Comparison of ENCODE assay signal across 24 cellular contexts in genomic region chr5:174596429-174596828, GRCh38.
DNase-seq lines count a peak whose midpoint lies in the region; ATAC-seq and TF ChIP-seq lines count a peak whose summit lies in the region.
"Had no signal": no experiment of that assay in that cellular context is flagged by ENCODE, and none has a peak within 500 bp of the region (broad histone marks: within the 10 kb centered on the region; RNA-seq: fewer than 3 reads in every experiment).

No MANE protein-coding gene starts in this region.

- TF ChIP-seq CTCF in smooth muscle cell (IDR thresholded peaks at IDR 0.05; ENCODE audit: borderline replicate concordance, insufficient read depth, poor library complexity, severe bottlenecking) = no peak

- 96% methylated on average over 1 of the region's 1 CpG for WGBS in smooth muscle cell (ENCODE audit: low lambda C conversion rate)

- H2AFZ ChIP-seq in smooth muscle cell (ENCODE audit: low read depth) = no peak overlapping the region
- H2AFZ ChIP-seq: GM23338 had no signal

- no peaks in the 10 kb centered on the region for H3K9me3 ChIP-seq in smooth muscle cell (replicated peaks; ENCODE audit: low read depth)
- H3K9me3 ChIP-seq: testis had no signal

- H3K27me3 ChIP-seq in smooth muscle cell (ENCODE audit: low read depth) = no peaks in the 10 kb centered on the region
- H3K27me3 ChIP-seq: testis had no signal

- intact Hi-C loops in left cardiac atrium (cut with DNase I) = no loop called here

- H3K4me1 ChIP-seq in smooth muscle cell (ENCODE audit: low read depth) = no peaks in the 10 kb centered on the region
- H3K4me1 ChIP-seq: testis had no signal

- no peak overlapping the region for H3K9ac ChIP-seq in smooth muscle cell (ENCODE audit: low read depth)

- peaks cover 3% of the 10 kb centered on the region for H3F3A ChIP-seq in smooth muscle cell (ENCODE audit: low read depth)

- no peaks in the 10 kb centered on the region for H4K20me1 ChIP-seq in smooth muscle cell (ENCODE audit: low read depth)

- H3K36me3 ChIP-seq in smooth muscle cell (ENCODE audit: low read depth) = no peaks in the 10 kb centered on the region
- H3K36me3 ChIP-seq: WERI-Rb-1 had no signal

- ATAC-seq in left cardiac atrium (no peak), GM21528 (IDR thresholded peaks at IDR 0.05; ENCODE audit: low FRiP score, unreplicated experiment) (no peak)
- ATAC-seq: GM23338; naive thymus-derived CD4-positive, alpha-beta T cell; stimulated activated naive B cell treated with anti-CD40 and anti-IgM and Interleukin-4, amounts not matched to agents 10 μg/mL and 1 μg/mL and 100 μg/mL, for 72 hours had no signal

- H3K27ac ChIP-seq in smooth muscle cell (ENCODE audit: low read depth) = no peak overlapping the region
- H3K27ac ChIP-seq: SK-N-MC, testis, WERI-Rb-1 had no signal

- H3K4me3 ChIP-seq in smooth muscle cell = no peak overlapping the region
- H3K4me3 ChIP-seq: GM23338, SK-N-MC, testis had no signal

- no peaks in the 10 kb centered on the region for H3K79me2 ChIP-seq in smooth muscle cell (ENCODE audit: low read depth)

- peak overlapping the region; percentile 18 for H3K4me2 ChIP-seq in smooth muscle cell
- H3K4me2 ChIP-seq: GM23338 had no signal

- DNase-seq in EL = peak; percentile 70
- DNase-seq in SW480 (ENCODE audit: low spot score) = peak; percentile 49
- peak; percentile 36 for DNase-seq in iris pigment epithelial cell (ENCODE audit: low read depth)
- DNase-seq in smooth muscle cell (lab: John Stamatoyannopoulos, UW; ENCODE audit: unreplicated experiment) = no peak
- DNase-seq in left cardiac atrium = no peak
- no peak for DNase-seq in NCI-H1048 (lab: John Stamatoyannopoulos, UW)
- DNase-seq: activated CD4-positive, alpha-beta T cell treated with anti-CD3 and anti-CD28 coated beads, Interleukin-2, amount 10 ng/mL, durations not matched to agents 24 days and 14 days; activated naive CD4-positive, alpha-beta T cell treated with anti-CD3 and anti-CD28 coated beads, Interleukin-2, amount 50 U/mL, for 16 hours; caudate nucleus; CD4-positive, CD25-positive, alpha-beta regulatory T cell; dermis blood vessel endothelial cell; head of caudate nucleus; KG1; naive thymus-derived CD4-positive, alpha-beta T cell; NCI-H524; retina; stimulated activated CD4-positive, alpha-beta T cell treated with anti-CD3 and anti-CD28 coated beads, Interleukin-4, amount 100 ng/mL, for 24 hours; stimulated activated naive B cell treated with anti-CD40 and anti-IgM and Interleukin-4, amounts not matched to agents 10 μg/mL and 1 μg/mL and 100 μg/mL, for 72 hours; T-helper 9 cell; testis; WERI-Rb-1 had no signal

Comparison
In these comparisons a context has a peak if more than half of its experiments do, and no peak if none do; other contexts are left out.
1. DNase-seq: peak in EL (single experiment), SW480 (single experiment) and iris pigment epithelial cell (single experiment); none in smooth muscle cell (single experiment), left cardiac atrium (single experiment) and NCI-H1048 (single experiment).